Comparison of ENCODE assay signal across 13 cellular contexts in genomic region chr2:9255416-9255815, GRCh38. TPM values are rescaled to one million over a fixed set of nuclear protein-coding genes. Genes with fewer than 3 reads are reported as not detected.
"Had no signal": no experiment of that assay in that cellular context is flagged by ENCODE, and none has a peak within 500 bp of the region (broad histone marks: within the 10 kb centered on the region; RNA-seq: fewer than 3 reads in every experiment).

No MANE protein-coding gene starts in this region.

- H3K36me3 ChIP-seq: gastroesophageal sphincter, left lung had no signal

- H3K27me3 ChIP-seq: gastroesophageal sphincter, left lung had no signal

- H3K27ac Mint-ChIP-seq: activated CD4-positive, alpha-beta T cell treated with anti-CD3 and anti-CD28 coated beads, Interleukin-2, amount 10 ng/mL, durations not matched to agents 7 days and 5 days; activated naive CD8-positive, alpha-beta T cell; activated T-cell treated with anti-CD3 and anti-CD28 coated beads, Interleukin-2, amount 50 U/mL, for 72 hours; effector memory CD8-positive, alpha-beta T cell; naive thymus-derived CD8-positive, alpha-beta T cell; stimulated activated effector memory CD8-positive, alpha-beta T cell treated with anti-CD3 and anti-CD28 coated beads, Interleukin-12 subunit alpha, Interleukin-12 subunit beta, amount 100 ng/mL, for 72 hours; T-helper 2 cell treated with Interferon-gamma antibody and Interleukin-4, amounts not matched to agents 5 μg/mL and 100 μg/mL, for 36 hours had no signal

- H3K36me3 Mint-ChIP-seq: activated naive CD8-positive, alpha-beta T cell; naive thymus-derived CD8-positive, alpha-beta T cell; stimulated activated effector memory CD8-positive, alpha-beta T cell treated with anti-CD3 and anti-CD28 coated beads, Interleukin-12 subunit alpha, Interleukin-12 subunit beta, amount 100 ng/mL, for 72 hours had no signal

- DNase-seq: activated CD4-positive, alpha-beta T cell treated with anti-CD3 and anti-CD28 coated beads, Interleukin-2, amount 10 ng/mL, durations not matched to agents 7 days and 5 days; activated CD8-positive, alpha-beta memory T cell treated with anti-CD3 and anti-CD28 coated beads, Interleukin-2, amount 50 U/mL, for 48 hours; activated gamma-delta T cell; activated T-cell treated with anti-CD3 and anti-CD28 coated beads, Interleukin-2, amount 50 U/mL, for 72 hours; amygdala; dermis blood vessel endothelial cell; effector memory CD8-positive, alpha-beta T cell; left lung; naive thymus-derived CD8-positive, alpha-beta T cell had no signal

- H3K4me3 Mint-ChIP-seq: activated CD4-positive, alpha-beta T cell treated with anti-CD3 and anti-CD28 coated beads, Interleukin-2, amount 10 ng/mL, durations not matched to agents 7 days and 5 days; activated naive CD8-positive, alpha-beta T cell; activated T-cell treated with anti-CD3 and anti-CD28 coated beads, Interleukin-2, amount 50 U/mL, for 72 hours; effector memory CD8-positive, alpha-beta T cell; naive thymus-derived CD8-positive, alpha-beta T cell; stimulated activated effector memory CD8-positive, alpha-beta T cell treated with anti-CD3 and anti-CD28 coated beads, Interleukin-12 subunit alpha, Interleukin-12 subunit beta, amount 100 ng/mL, for 72 hours; T-helper 2 cell treated with Interferon-gamma antibody and Interleukin-4, amounts not matched to agents 5 μg/mL and 100 μg/mL, for 36 hours had no signal

- H3K27ac ChIP-seq: gastroesophageal sphincter, left lung had no signal

- H3K4me3 ChIP-seq: gastroesophageal sphincter, left lung had no signal

- H3K9me3 ChIP-seq: gastroesophageal sphincter, left lung had no signal

- H3K4me1 Mint-ChIP-seq: activated CD4-positive, alpha-beta T cell treated with anti-CD3 and anti-CD28 coated beads, Interleukin-2, amount 10 ng/mL, durations not matched to agents 7 days and 5 days; stimulated activated effector memory CD8-positive, alpha-beta T cell treated with anti-CD3 and anti-CD28 coated beads, Interleukin-12 subunit alpha, Interleukin-12 subunit beta, amount 100 ng/mL, for 72 hours had no signal

- H3K9me3 Mint-ChIP-seq: activated CD4-positive, alpha-beta T cell treated with anti-CD3 and anti-CD28 coated beads, Interleukin-2, amount 10 ng/mL, durations not matched to agents 7 days and 5 days; activated T-cell treated with anti-CD3 and anti-CD28 coated beads, Interleukin-2, amount 50 U/mL, for 72 hours; effector memory CD8-positive, alpha-beta T cell; naive thymus-derived CD8-positive, alpha-beta T cell; stimulated activated effector memory CD8-positive, alpha-beta T cell treated with anti-CD3 and anti-CD28 coated beads, Interleukin-12 subunit alpha, Interleukin-12 subunit beta, amount 100 ng/mL, for 72 hours; T-helper 2 cell treated with Interferon-gamma antibody and Interleukin-4, amounts not matched to agents 5 μg/mL and 100 μg/mL, for 36 hours had no signal

RNA-seq across cellular contexts. Expression of gene ASAP2, which starts 48.8 kb away (rescaled TPM):
- total RNA-seq: naive thymus-derived CD8-positive, alpha-beta T cell had no signal
- polyA plus RNA-seq: naive thymus-derived CD8-positive, alpha-beta T cell had no signal
